24 cellular contexts compared by ENCODE assay signal in the genomic region with DNA sequence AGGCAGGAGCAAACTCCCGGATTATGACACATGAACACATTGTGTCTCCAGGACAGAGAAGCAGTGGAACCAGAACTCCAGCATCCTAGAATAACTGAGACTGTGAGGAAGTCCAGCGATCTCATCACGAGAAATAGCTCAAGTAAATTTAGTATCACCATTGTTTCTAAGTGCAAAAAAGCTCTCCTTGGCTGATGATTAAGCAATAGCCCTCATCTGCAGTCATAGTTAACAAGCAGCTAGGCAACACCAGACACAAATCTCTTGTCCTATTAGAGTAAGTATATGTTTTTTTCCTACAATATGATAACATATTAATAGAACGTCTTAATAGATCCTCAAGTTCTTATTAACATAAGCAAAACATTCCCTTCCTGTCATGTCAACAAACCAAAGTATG. TPM values are rescaled to one million over a fixed set of nuclear protein-coding genes. Genes with fewer than 3 reads are reported as not detected.
DNase-seq lines count a peak whose midpoint lies in the region; ATAC-seq and TF ChIP-seq lines count a peak whose summit lies in the region.
"Had no signal": no experiment of that assay in that cellular context is flagged by ENCODE, and none has a peak within 500 bp of the region (broad histone marks: within the 10 kb centered on the region; RNA-seq: fewer than 3 reads in every experiment).

No MANE protein-coding gene starts in this region.

- DNase-seq in EH (ENCODE audit: low read depth) (peak; percentile 7), cardiac fibroblast (ENCODE audit: low read depth in 2 of 2) (peak; percentile 24 to 32), fibroblast of peridontal ligament (ENCODE audit: extremely low read depth) (peak; percentile 20), left kidney (ENCODE audit: low read depth, low spot score) (peak; percentile 2), ovary (no peak), osteocyte (ENCODE audit: extremely low spot score, unreplicated experiment) (no peak)
- DNase-seq: AML-193; CD4-positive, alpha-beta memory T cell; COR-L47; DMS53; GOT3; MM.1S; NCI-H2029; NCI-H526 treated with DMSO at 0.1 percent for 48 hours; SHP77 had no signal

- H3K4me3 ChIP-seq in cardiac fibroblast (replicated peaks in 1 of 2; ENCODE audit: low read depth in 2 of 2, low read length in 2 of 2) (no peak overlapping the region), ovary (no peak overlapping the region)
- H3K4me3 ChIP-seq: BLaER1 treated with 17β-estradiol and CSF1 and Interleukin-3, amounts not matched to agents 10 nM and 100 nM; HAP-1 had no signal

- intact Hi-C loops in ovary (cut with DNase I) = no loop called here

- WGBS in ovary, 3 donors = 9 to 36% (median 22%) methylated on average over 4 of the region's 4 CpGs

- H3K4me3 Mint-ChIP-seq in osteocyte (ENCODE audit: unreplicated experiment) = no peak overlapping the region
- H3K4me3 Mint-ChIP-seq: CD4-positive, alpha-beta memory T cell had no signal

- H3K36me3 ChIP-seq in ovary = no peaks in the 10 kb centered on the region
- H3K36me3 ChIP-seq: BLaER1 treated with 17β-estradiol and CSF1 and Interleukin-3, amounts not matched to agents 10 nM and 100 nM; HAP-1 had no signal

- no peak for TF ChIP-seq EP300 in ovary (IDR thresholded peaks at IDR 0.05)

- no peak for ATAC-seq in GM21528 (IDR thresholded peaks at IDR 0.05; ENCODE audit: low FRiP score, unreplicated experiment)
- ATAC-seq in GM21423 (IDR thresholded peaks at IDR 0.05; ENCODE audit: unreplicated experiment) = no peak
- ATAC-seq: Panc1 had no signal

- H3K27ac Mint-ChIP-seq in osteocyte (ENCODE audit: unreplicated experiment) = no peak overlapping the region
- H3K27ac Mint-ChIP-seq: CD4-positive, alpha-beta memory T cell had no signal

- no peaks in the 10 kb centered on the region for H3K9me3 Mint-ChIP-seq in osteocyte (ENCODE audit: unreplicated experiment)
- H3K9me3 Mint-ChIP-seq: CD4-positive, alpha-beta memory T cell had no signal

- peaks cover 14% of the 10 kb centered on the region for H3K27me3 Mint-ChIP-seq in osteocyte (ENCODE audit: unreplicated experiment)

- TF ChIP-seq POLR2A in ovary (IDR thresholded peaks at IDR 0.05) = no peak

- TF ChIP-seq CTCF in cardiac fibroblast (IDR thresholded peaks at IDR 0.05; ENCODE audit: low read depth, low read length) (no peak), ovary (IDR thresholded peaks at IDR 0.05) (no peak), osteocyte (IDR thresholded peaks at IDR 0.05) (no peak)

- H3K4me1 Mint-ChIP-seq in osteocyte (ENCODE audit: unreplicated experiment) = peaks cover 11% of the 10 kb centered on the region

- no peaks in the 10 kb centered on the region for H3K36me3 Mint-ChIP-seq in osteocyte (ENCODE audit: unreplicated experiment)
- H3K36me3 Mint-ChIP-seq: CD4-positive, alpha-beta memory T cell had no signal

- H3K9me3 ChIP-seq in ovary = no peaks in the 10 kb centered on the region
- H3K9me3 ChIP-seq: HAP-1 had no signal

- no peak overlapping the region for H3K27ac ChIP-seq in ovary
- H3K27ac ChIP-seq: BLaER1 treated with 17β-estradiol and CSF1 and Interleukin-3, amounts not matched to agents 10 nM and 100 nM; KMS-11; RWPE1 had no signal

- H3K4me1 ChIP-seq in ovary (ENCODE audit: insufficient read depth) = peaks cover 7% of the 10 kb centered on the region
- H3K4me1 ChIP-seq: BLaER1 treated with 17β-estradiol and CSF1 and Interleukin-3, amounts not matched to agents 10 nM and 100 nM had no signal

- no peaks in the 10 kb centered on the region for H3K27me3 ChIP-seq in ovary
- H3K27me3 ChIP-seq: BLaER1 treated with 17β-estradiol and CSF1 and Interleukin-3, amounts not matched to agents 10 nM and 100 nM had no signal

RNA-seq across cellular contexts. Expression of gene CFAP299, which starts 2.4 kb away (rescaled TPM):
- total RNA-seq in ovary (10 to 100 TPM in 1 of 7 donors, 1 to 10 TPM in 2, under 1 TPM in 2, not detected in 2; 0.77 to 17.0 (median 1.0) TPM), osteocyte (not detected in 2 replicates)
- under 1 TPM; 0.32 to 0.33 TPM for polyA plus RNA-seq in ovary
- total RNA-seq: CD4-positive, alpha-beta memory T cell; NCI-H460; SK-MEL-5 had no signal
- polyA plus RNA-seq: CD4-positive, alpha-beta memory T cell had no signal

Comparison
In these comparisons a context has a peak if more than half of its experiments do, and no peak if none do; other contexts are left out.
1. DNase-seq: peak in EH (single experiment), cardiac fibroblast (2 of 2), fibroblast of peridontal ligament (single experiment) and left kidney (single experiment); none in ovary (0 of 5) and osteocyte (single experiment).